Comparison of ENCODE assay signal across 1 cellular context in genomic region chr20:47606414-47607207, GRCh38.
A peak's percentile ranks its signal among the peaks of the same experiment; 100 is the strongest.
TF ChIP-seq lines count a peak whose summit lies in the region.

No MANE protein-coding gene starts in this region.

TF ChIP-seq in K562, 482 proteins besides CTCF, POLR2A, EP300 and RAD21 (continued from another document and continues in another):
- TF ChIP-seq ARID3A (IDR thresholded peaks at IDR 0.05; ENCODE audit: borderline replicate concordance, low read depth, low read length) (no peak), CBX8 (IDR thresholded peaks at IDR 0.05; ENCODE audit: borderline replicate concordance, extremely low read depth, low read depth, low read length, poor library complexity, severe bottlenecking) (no peak), ARID2 (IDR thresholded peaks at IDR 0.05) (no peak), ZNF133 (CRISPR knock-in tag; IDR thresholded peaks at IDR 0.05) (no peak), BCOR (IDR thresholded peaks at IDR 0.05) (no peak), SRSF1 (IDR thresholded peaks at IDR 0.05; ENCODE audit: low read depth, low read length) (no peak), ZNF445 (CRISPR knock-in tag; IDR thresholded peaks at IDR 0.05; ENCODE audit: low read depth) (no peak), BACH1 (tag; IDR thresholded peaks at IDR 0.05) (peak; percentile 17; the same call in 1 of the 2 replicates), ELK3 (CRISPR knock-in tag; IDR thresholded peaks at IDR 0.05) (0 out of 2 replicates have a peak, but pooled peaks have one; percentile 50), ZKSCAN8 (CRISPR knock-in tag; IDR thresholded peaks at IDR 0.05) (peak; percentile 28), NFE2L1 (tag; IDR thresholded peaks at IDR 0.05; ENCODE audit: borderline replicate concordance, low read depth) (no peak), NUFIP1 (IDR thresholded peaks at IDR 0.05; ENCODE audit: partially characterized antibody) (no peak), ZNF232 (CRISPR knock-in tag; IDR thresholded peaks at IDR 0.05) (no peak), NR2C2 (CRISPR knock-in tag; IDR thresholded peaks at IDR 0.05) (no peak), NR2C2 (tag; IDR thresholded peaks at IDR 0.05) (no peak; the same call in 1 of the 2 replicates), ZSCAN32 (CRISPR knock-in tag; IDR thresholded peaks at IDR 0.05) (no peak), ZNF780A (CRISPR knock-in tag; IDR thresholded peaks at IDR 0.05) (no peak), SMAD4 (CRISPR knock-in tag; conservative IDR thresholded peaks at IDR 0.05) (0 out of 2 replicates have a peak, but pooled peaks have one; percentile 31), SREBF2 (CRISPR knock-in tag; IDR thresholded peaks at IDR 0.05) (no peak), CCNT2 (IDR thresholded peaks at IDR 0.05; ENCODE audit: borderline replicate concordance, extremely low read depth, insufficient read length, low read depth, low read length) (no peak), ETV5 (CRISPR knock-in tag; IDR thresholded peaks at IDR 0.05; ENCODE audit: low read depth) (no peak), TFE3 (CRISPR knock-in tag; IDR thresholded peaks at IDR 0.05) (no peak), ARID4B (CRISPR knock-in tag; IDR thresholded peaks at IDR 0.05) (no peak), MBD1 (CRISPR knock-in tag; IDR thresholded peaks at IDR 0.05) (no peak), OTX1 (CRISPR knock-in tag; IDR thresholded peaks at IDR 0.05) (no peak), MECOM (CRISPR knock-in tag; IDR thresholded peaks at IDR 0.05) (0 out of 2 replicates have a peak, but pooled peaks have one; percentile 9), XRCC3 (IDR thresholded peaks at IDR 0.05) (no peak), ZNF830 (CRISPR knock-in tag; IDR thresholded peaks at IDR 0.05) (no peak), ZC3H4 (CRISPR knock-in tag; IDR thresholded peaks at IDR 0.05; ENCODE audit: borderline replicate concordance) (no peak), U2AF2 (optimal IDR thresholded peaks at IDR 0.05; ENCODE audit: low read depth, low read length) (no peak), THRB (CRISPR knock-in tag; conservative IDR thresholded peaks at IDR 0.05) (0 out of 2 replicates have a peak, but pooled peaks have one; percentile 43), HCFC1 (IDR thresholded peaks at IDR 0.05; ENCODE audit: low read depth, low read length) (no peak), SMARCB1 (IDR thresholded peaks at IDR 0.05; ENCODE audit: insufficient read length, low read depth) (no peak), ZNF707 (CRISPR knock-in tag; conservative IDR thresholded peaks at IDR 0.05) (no peak), HNRNPLL (IDR thresholded peaks at IDR 0.05; ENCODE audit: low read depth, low read length, poor library complexity, severe bottlenecking) (peak; percentile 93), E2F3 (CRISPR knock-in tag; IDR thresholded peaks at IDR 0.05) (no peak), TAL1 (IDR thresholded peaks at IDR 0.05) (0 out of 2 replicates have a peak, but pooled peaks have one; percentile 2), SMAD1 (IDR thresholded peaks at IDR 0.05; ENCODE audit: low read depth, low read length, partially characterized antibody) (no peak), HDGF (IDR thresholded peaks at IDR 0.05) (no peak), PPARD (CRISPR knock-in tag; IDR thresholded peaks at IDR 0.05) (no peak), NFE2 (IDR thresholded peaks at IDR 0.05; ENCODE audit: low read depth) (no peak), ZC3H8 (IDR thresholded peaks at IDR 0.05) (no peak), TEAD1 (CRISPR knock-in tag; IDR thresholded peaks at IDR 0.05) (no peak), DMBX1 (CRISPR knock-in tag; IDR thresholded peaks at IDR 0.05; ENCODE audit: borderline replicate concordance) (peak; percentile 36; the same call in 1 of the 2 replicates), MTA2 (IDR thresholded peaks at IDR 0.05; ENCODE audit: low read depth) (no peak), MXD1 (CRISPR knock-in tag; IDR thresholded peaks at IDR 0.05; ENCODE audit: borderline replicate concordance, poor library complexity, severe bottlenecking) (no peak), SUPT5H (IDR thresholded peaks at IDR 0.05) (no peak), ZNF3 (CRISPR knock-in tag; IDR thresholded peaks at IDR 0.05) (no peak), ZNF717 (CRISPR knock-in tag; IDR thresholded peaks at IDR 0.05) (no peak), ZNF354B (CRISPR knock-in tag; IDR thresholded peaks at IDR 0.05) (0 out of 2 replicates have a peak, but pooled peaks have one; percentile 5), CAMTA2 (CRISPR knock-in tag; conservative IDR thresholded peaks at IDR 0.05) (no peak), CTCFL (IDR thresholded peaks at IDR 0.05; ENCODE audit: borderline replicate concordance, insufficient read depth, low read depth, low read length, poor library complexity, severe bottlenecking) (no peak), TCF7L2 (IDR thresholded peaks at IDR 0.05; ENCODE audit: low read depth, low read length) (no peak), ZNF76 (CRISPR knock-in tag; IDR thresholded peaks at IDR 0.05; ENCODE audit: borderline replicate concordance) (0 out of 2 replicates have a peak, but pooled peaks have one; percentile 17), CHD1 (IDR thresholded peaks at IDR 0.05; ENCODE audit: low read length) (no peak), HSF4 (CRISPR knock-in tag; IDR thresholded peaks at IDR 0.05; ENCODE audit: borderline replicate concordance) (no peak; the same call in 1 of the 2 replicates)
